In the genomic region with DNA sequence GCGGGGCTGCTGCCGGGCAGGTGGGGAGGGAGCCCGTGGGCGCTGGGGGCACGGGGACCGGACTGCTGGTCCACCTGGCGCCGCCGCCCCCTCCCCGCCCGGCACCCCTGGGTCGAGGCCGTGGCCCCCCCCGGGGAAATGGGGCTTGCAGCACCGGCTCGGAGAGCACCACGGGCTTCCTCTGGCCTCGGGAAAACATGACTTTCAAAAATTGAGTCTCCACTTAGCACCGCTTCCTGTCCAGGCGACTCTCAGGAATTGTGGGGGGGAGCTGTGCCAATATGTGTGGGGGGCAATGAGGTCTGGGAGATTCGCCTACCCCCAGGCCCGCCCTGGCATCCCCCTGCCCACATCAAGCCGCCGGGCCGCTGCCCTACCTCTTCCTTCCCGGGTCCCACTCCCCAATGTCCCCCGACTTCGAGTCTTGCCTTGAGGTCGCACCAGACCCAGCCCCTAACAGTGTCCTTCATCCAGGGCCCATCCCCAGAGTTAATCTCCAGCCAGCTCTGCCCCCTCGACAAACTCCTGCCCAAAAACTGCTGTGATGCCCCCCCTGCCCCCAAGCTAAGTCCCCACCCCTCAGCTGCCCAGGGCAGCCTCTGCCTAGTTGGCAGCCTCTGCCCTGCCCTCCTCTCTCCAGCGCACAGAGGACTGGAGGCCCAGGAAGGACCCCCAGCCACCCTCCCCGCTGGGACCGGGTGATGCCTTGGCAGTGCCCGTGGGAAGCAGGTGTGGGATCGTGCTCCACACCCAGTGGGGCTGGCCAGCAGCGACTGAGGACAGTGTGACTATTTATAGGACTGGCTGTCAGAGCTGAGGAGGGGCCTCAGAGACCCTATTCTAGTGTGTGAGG, we compare ENCODE assay signal across 1 cellular context.
TF ChIP-seq lines count a peak whose summit lies in the region.

No MANE protein-coding gene starts in this region.

TF ChIP-seq in GM23338, 12 proteins besides CTCF, POLR2A, EP300 and RAD21 (continued from another document):
- TF ChIP-seq, protein P1, sequence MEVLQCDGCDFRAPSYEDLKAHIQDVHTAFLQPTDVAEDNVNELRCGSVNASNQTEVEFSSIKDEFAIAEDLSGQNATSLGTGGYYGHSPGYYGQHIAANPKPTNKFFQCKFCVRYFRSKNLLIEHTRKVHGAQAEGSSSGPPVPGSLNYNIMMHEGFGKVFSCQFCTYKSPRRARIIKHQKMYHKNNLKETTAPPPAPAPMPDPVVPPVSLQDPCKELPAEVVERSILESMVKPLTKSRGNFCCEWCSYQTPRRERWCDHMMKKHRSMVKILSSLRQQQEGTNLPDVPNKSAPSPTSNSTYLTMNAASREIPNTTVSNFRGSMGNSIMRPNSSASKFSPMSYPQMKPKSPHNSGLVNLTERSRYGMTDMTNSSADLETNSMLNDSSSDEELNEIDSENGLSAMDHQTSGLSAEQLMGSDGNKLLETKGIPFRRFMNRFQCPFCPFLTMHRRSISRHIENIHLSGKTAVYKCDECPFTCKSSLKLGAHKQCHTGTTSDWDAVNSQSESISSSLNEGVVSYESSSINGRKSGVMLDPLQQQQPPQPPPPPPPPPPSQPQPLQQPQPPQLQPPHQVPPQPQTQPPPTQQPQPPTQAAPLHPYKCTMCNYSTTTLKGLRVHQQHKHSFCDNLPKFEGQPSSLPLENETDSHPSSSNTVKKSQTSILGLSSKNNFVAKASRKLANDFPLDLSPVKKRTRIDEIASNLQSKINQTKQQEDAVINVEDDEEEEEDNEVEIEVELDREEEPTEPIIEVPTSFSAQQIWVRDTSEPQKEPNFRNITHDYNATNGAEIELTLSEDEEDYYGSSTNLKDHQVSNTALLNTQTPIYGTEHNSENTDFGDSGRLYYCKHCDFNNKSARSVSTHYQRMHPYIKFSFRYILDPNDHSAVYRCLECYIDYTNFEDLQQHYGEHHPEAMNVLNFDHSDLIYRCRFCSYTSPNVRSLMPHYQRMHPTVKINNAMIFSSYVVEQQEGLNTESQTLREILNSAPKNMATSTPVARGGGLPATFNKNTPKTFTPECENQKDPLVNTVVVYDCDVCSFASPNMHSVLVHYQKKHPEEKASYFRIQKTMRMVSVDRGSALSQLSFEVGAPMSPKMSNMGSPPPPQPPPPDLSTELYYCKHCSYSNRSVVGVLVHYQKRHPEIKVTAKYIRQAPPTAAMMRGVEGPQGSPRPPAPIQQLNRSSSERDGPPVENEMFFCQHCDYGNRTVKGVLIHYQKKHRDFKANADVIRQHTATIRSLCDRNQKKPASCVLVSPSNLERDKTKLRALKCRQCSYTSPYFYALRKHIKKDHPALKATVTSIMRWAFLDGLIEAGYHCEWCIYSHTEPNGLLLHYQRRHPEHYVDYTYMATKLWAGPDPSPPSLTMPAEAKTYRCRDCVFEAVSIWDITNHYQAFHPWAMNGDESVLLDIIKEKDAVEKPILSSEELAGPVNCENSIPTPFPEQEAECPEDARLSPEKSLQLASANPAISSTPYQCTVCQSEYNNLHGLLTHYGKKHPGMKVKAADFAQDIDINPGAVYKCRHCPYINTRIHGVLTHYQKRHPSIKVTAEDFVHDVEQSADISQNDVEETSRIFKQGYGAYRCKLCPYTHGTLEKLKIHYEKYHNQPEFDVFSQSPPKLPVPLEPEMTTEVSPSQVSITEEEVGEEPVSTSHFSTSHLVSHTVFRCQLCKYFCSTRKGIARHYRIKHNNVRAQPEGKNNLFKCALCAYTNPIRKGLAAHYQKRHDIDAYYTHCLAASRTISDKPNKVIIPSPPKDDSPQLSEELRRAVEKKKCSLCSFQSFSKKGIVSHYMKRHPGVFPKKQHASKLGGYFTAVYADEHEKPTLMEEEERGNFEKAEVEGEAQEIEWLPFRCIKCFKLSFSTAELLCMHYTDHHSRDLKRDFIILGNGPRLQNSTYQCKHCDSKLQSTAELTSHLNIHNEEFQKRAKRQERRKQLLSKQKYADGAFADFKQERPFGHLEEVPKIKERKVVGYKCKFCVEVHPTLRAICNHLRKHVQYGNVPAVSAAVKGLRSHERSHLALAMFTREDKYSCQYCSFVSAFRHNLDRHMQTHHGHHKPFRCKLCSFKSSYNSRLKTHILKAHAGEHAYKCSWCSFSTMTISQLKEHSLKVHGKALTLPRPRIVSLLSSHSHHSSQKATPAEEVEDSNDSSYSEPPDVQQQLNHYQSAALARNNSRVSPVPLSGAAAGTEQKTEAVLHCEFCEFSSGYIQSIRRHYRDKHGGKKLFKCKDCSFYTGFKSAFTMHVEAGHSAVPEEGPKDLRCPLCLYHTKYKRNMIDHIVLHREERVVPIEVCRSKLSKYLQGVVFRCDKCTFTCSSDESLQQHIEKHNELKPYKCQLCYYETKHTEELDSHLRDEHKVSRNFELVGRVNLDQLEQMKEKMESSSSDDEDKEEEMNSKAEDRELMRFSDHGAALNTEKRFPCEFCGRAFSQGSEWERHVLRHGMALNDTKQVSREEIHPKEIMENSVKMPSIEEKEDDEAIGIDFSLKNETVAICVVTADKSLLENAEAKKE (CRISPR knock-in tag; IDR thresholded peaks at IDR 0.05), result no peak
- TF ChIP-seq EZH2phosphoT487 (IDR thresholded peaks at IDR 0.05; ENCODE audit: unreplicated experiment) (no peak), CREB1 (CRISPR knock-in tag; IDR thresholded peaks at IDR 0.05; ENCODE audit: low read depth) (no peak), POLR2AphosphoS5 (IDR thresholded peaks at IDR 0.05; ENCODE audit: low read depth) (no peak)
